ENCODE assay signal across 17 cellular contexts in genomic region chr12:11869901-11870300, GRCh38.
DNase-seq lines count a peak whose midpoint lies in the region; ATAC-seq and TF ChIP-seq lines count a peak whose summit lies in the region.
"Had no signal": no experiment of that assay in that cellular context is flagged by ENCODE, and none has a peak within 500 bp of the region (broad histone marks: within the 10 kb centered on the region; RNA-seq: fewer than 3 reads in every experiment).

No MANE protein-coding gene starts in this region.

- H3F3A ChIP-seq in smooth muscle cell (ENCODE audit: low read depth) = no peaks in the 10 kb centered on the region

- H3K27ac Mint-ChIP-seq in brain (peak overlapping the region in 3 of 5 experiments; percentile 34 to 59 (median 51)), neural crest cell (ENCODE audit: unreplicated experiment) (peak overlapping the region; percentile 57)
- peak overlapping the region; percentile 17 for H3K27ac Mint-ChIP-seq in stimulated activated naive B cell treated with anti-CD40 and anti-IgM and Interleukin-4, amounts not matched to agents 10 μg/mL and 1 μg/mL and 100 μg/mL, for 72 hours
- H3K27ac Mint-ChIP-seq: B cell; CD8-positive, alpha-beta T cell; GM23338; IgD-negative memory B cell had no signal

- H4K20me1 ChIP-seq in DND-41 (ENCODE audit: insufficient read depth, low read length) = no peaks in the 10 kb centered on the region
- peaks cover 20% of the 10 kb centered on the region for H4K20me1 ChIP-seq in smooth muscle cell (ENCODE audit: low read depth)

- H3K9me3 ChIP-seq in DND-41 (ENCODE audit: insufficient read depth, low read length, severe bottlenecking) (peaks cover 10% of the 10 kb centered on the region), smooth muscle cell (replicated peaks; ENCODE audit: low read depth) (no peaks in the 10 kb centered on the region)

- no peak overlapping the region for H2AFZ ChIP-seq in DND-41 (ENCODE audit: low read depth, low read length)
- no peak overlapping the region for H2AFZ ChIP-seq in smooth muscle cell (ENCODE audit: low read depth)
- H2AFZ ChIP-seq: GM23338 had no signal

- TF ChIP-seq CTCF in DND-41 (IDR thresholded peaks at IDR 0.05; ENCODE audit: borderline replicate concordance, extremely low read depth, low read length, poor library complexity, severe bottlenecking) (no peak), brain (conservative IDR thresholded peaks at IDR 0.05) (no peak), neural crest cell (conservative IDR thresholded peaks at IDR 0.05) (no peak), smooth muscle cell (IDR thresholded peaks at IDR 0.05; ENCODE audit: borderline replicate concordance, insufficient read depth, poor library complexity, severe bottlenecking) (no peak)

- 92% methylated on average over 9 of the region's 9 CpGs for WGBS in smooth muscle cell (ENCODE audit: low lambda C conversion rate)

- peaks cover 13 to 30% (median 21%) of the 10 kb centered on the region in 5 experiments for H3K9me3 Mint-ChIP-seq in brain
- peaks cover 12% of the 10 kb centered on the region for H3K9me3 Mint-ChIP-seq in neural crest cell
- H3K9me3 Mint-ChIP-seq in stimulated activated naive B cell treated with anti-CD40 and anti-IgM and Interleukin-4, amounts not matched to agents 10 μg/mL and 1 μg/mL and 100 μg/mL, for 72 hours = peaks cover 5 to 14% of the 10 kb centered on the region in 2 donors

- H3K36me3 ChIP-seq in DND-41 (ENCODE audit: insufficient read depth, low read length) (peaks cover 78% of the 10 kb centered on the region), smooth muscle cell (ENCODE audit: low read depth) (peaks cover 32% of the 10 kb centered on the region)

- H3K27me3 Mint-ChIP-seq in brain = no peaks in the 10 kb centered on the region
- no peaks in the 10 kb centered on the region for H3K27me3 Mint-ChIP-seq in neural crest cell (ENCODE audit: low read depth)
- no peaks in the 10 kb centered on the region for H3K27me3 Mint-ChIP-seq in stimulated activated naive B cell treated with anti-CD40 and anti-IgM and Interleukin-4, amounts not matched to agents 10 μg/mL and 1 μg/mL and 100 μg/mL, for 72 hours
- H3K27me3 Mint-ChIP-seq: B cell, IgD-negative memory B cell had no signal

- no peak overlapping the region for H3K4me3 ChIP-seq in DND-41 (ENCODE audit: low read depth in 1 of 2, low read length in 2 of 2)
- no peak overlapping the region for H3K4me3 ChIP-seq in smooth muscle cell
- H3K4me3 ChIP-seq: BLaER1 treated with 17β-estradiol and CSF1 and Interleukin-3, amounts not matched to agents 10 nM and 100 nM; GM23338 had no signal

- H3K79me2 ChIP-seq in DND-41 (ENCODE audit: insufficient read depth, low read length) (peaks cover 69% of the 10 kb centered on the region), smooth muscle cell (ENCODE audit: low read depth) (peaks cover 39% of the 10 kb centered on the region)

- H3K27me3 ChIP-seq in DND-41 (ENCODE audit: insufficient read depth, low read length, poor library complexity) = no peaks in the 10 kb centered on the region
- H3K27me3 ChIP-seq in smooth muscle cell (ENCODE audit: low read depth) = no peaks in the 10 kb centered on the region
- H3K27me3 ChIP-seq: BLaER1 treated with 17β-estradiol and CSF1 and Interleukin-3, amounts not matched to agents 10 nM and 100 nM had no signal

- ATAC-seq in DND-41 (ENCODE audit: insufficient read depth, low read depth) = no peak
- ATAC-seq in stimulated activated naive B cell treated with anti-CD40 and anti-IgM and Interleukin-4, amounts not matched to agents 10 μg/mL and 1 μg/mL and 100 μg/mL, for 72 hours (replicated peaks) = no peak
- ATAC-seq: CD8-positive, alpha-beta T cell; GM23338; HepG2 had no signal

- H3K36me3 Mint-ChIP-seq in brain (peaks cover 71% of the 10 kb centered on the region), neural crest cell (ENCODE audit: low read depth) (peaks cover 38% of the 10 kb centered on the region)
- H3K36me3 Mint-ChIP-seq in stimulated activated naive B cell treated with anti-CD40 and anti-IgM and Interleukin-4, amounts not matched to agents 10 μg/mL and 1 μg/mL and 100 μg/mL, for 72 hours = peaks cover 46 to 81% of the 10 kb centered on the region in 2 donors

- H3K4me3 Mint-ChIP-seq in brain = no peak overlapping the region
- no peak overlapping the region for H3K4me3 Mint-ChIP-seq in neural crest cell
- H3K4me3 Mint-ChIP-seq in stimulated activated naive B cell treated with anti-CD40 and anti-IgM and Interleukin-4, amounts not matched to agents 10 μg/mL and 1 μg/mL and 100 μg/mL, for 72 hours = no peak overlapping the region
- H3K4me3 Mint-ChIP-seq: B cell; CD8-positive, alpha-beta T cell; GM23338; IgD-negative memory B cell had no signal

- DNase-seq in DND-41 (no peak), neural crest cell (ENCODE audit: low read depth, low spot score) (no peak), GM03348 (ENCODE audit: low spot score) (no peak), DMS79 (lab: John Stamatoyannopoulos, UW) (no peak), smooth muscle cell (lab: John Stamatoyannopoulos, UW; ENCODE audit: unreplicated experiment) (no peak)
- no peak for DNase-seq in stimulated activated naive B cell treated with anti-CD40 and anti-IgM and Interleukin-4, amounts not matched to agents 10 μg/mL and 1 μg/mL and 100 μg/mL, for 72 hours
- DNase-seq: CD8-positive, alpha-beta T cell; DMS 273 treated with DMSO at 0.1 percent for 48 hours; DMS53; GDM1; HCEC 1CT had no signal

- H3K4me1 Mint-ChIP-seq in brain (peaks cover 10% of the 10 kb centered on the region), neural crest cell (no peaks in the 10 kb centered on the region)
- H3K4me1 Mint-ChIP-seq in stimulated activated naive B cell treated with anti-CD40 and anti-IgM and Interleukin-4, amounts not matched to agents 10 μg/mL and 1 μg/mL and 100 μg/mL, for 72 hours = peaks cover 1 to 4% of the 10 kb centered on the region in 2 donors
- H3K4me1 Mint-ChIP-seq: B cell, GM23338 had no signal

- H3K4me2 ChIP-seq in DND-41 (ENCODE audit: insufficient read depth, low read length) (no peak overlapping the region), smooth muscle cell (no peak overlapping the region)
- H3K4me2 ChIP-seq: BLaER1 treated with 17β-estradiol and CSF1 and Interleukin-3, amounts not matched to agents 10 nM and 100 nM; GM23338 had no signal

- H3K27ac ChIP-seq in DND-41 (ENCODE audit: low read length) = peak overlapping the region; percentile 27
- no peak overlapping the region for H3K27ac ChIP-seq in smooth muscle cell (ENCODE audit: low read depth)
- H3K27ac ChIP-seq: BLaER1 treated with 17β-estradiol and CSF1 and Interleukin-3, amounts not matched to agents 10 nM and 100 nM had no signal

- peaks cover 37% of the 10 kb centered on the region for H3K4me1 ChIP-seq in DND-41 (ENCODE audit: insufficient read depth, low read length)
- H3K4me1 ChIP-seq in smooth muscle cell (ENCODE audit: low read depth) = no peaks in the 10 kb centered on the region

- H3K9ac ChIP-seq in DND-41 (ENCODE audit: low read depth, low read length) (no peak overlapping the region), smooth muscle cell (ENCODE audit: low read depth) (no peak overlapping the region)
- H3K9ac ChIP-seq: BLaER1 treated with 17β-estradiol and CSF1 and Interleukin-3, amounts not matched to agents 10 nM and 100 nM had no signal
